1 cellular context compared by ENCODE assay signal in the genomic region with DNA sequence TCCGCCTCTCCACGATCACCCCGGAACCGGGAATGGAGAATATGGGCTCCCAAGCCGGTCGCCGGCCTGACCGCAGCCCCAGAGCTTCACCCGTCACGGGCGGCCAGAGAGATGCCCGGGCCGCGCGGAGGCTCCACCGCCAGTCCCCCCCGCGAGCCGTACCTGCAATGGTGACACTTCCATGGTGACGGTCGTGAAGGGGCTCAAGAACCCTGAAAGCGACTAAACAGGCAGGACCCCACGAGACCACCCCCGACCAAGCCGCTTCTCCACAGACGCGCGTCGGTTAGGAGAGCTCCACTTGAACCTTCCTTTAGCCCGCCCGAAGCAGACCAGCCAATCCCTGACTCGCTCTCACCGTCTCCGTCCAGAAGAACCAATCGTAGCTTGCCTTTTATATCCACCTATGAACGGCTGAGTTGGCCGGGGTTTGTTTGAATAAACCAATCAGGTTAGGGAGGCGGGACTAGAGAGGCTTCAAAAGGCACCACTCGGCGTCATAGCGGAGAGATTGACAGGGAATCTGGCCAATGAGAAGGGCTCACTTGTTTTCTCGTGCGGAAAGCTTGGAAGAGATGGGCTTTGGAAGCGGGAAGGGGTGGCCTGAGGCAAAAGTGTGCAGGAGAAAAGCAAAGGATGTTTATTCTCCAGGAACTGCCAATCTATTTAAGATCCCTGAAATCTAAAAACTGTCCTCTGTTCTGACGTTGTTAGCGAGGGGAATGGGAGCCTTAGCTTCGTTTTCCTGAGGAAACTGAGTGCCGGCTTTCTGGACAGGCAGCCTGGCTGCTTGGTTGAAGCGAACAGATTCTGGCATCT.
A peak's percentile ranks its signal among the peaks of the same experiment; 100 is the strongest.
TF ChIP-seq lines count a peak whose summit lies in the region.

A gene with protein sequence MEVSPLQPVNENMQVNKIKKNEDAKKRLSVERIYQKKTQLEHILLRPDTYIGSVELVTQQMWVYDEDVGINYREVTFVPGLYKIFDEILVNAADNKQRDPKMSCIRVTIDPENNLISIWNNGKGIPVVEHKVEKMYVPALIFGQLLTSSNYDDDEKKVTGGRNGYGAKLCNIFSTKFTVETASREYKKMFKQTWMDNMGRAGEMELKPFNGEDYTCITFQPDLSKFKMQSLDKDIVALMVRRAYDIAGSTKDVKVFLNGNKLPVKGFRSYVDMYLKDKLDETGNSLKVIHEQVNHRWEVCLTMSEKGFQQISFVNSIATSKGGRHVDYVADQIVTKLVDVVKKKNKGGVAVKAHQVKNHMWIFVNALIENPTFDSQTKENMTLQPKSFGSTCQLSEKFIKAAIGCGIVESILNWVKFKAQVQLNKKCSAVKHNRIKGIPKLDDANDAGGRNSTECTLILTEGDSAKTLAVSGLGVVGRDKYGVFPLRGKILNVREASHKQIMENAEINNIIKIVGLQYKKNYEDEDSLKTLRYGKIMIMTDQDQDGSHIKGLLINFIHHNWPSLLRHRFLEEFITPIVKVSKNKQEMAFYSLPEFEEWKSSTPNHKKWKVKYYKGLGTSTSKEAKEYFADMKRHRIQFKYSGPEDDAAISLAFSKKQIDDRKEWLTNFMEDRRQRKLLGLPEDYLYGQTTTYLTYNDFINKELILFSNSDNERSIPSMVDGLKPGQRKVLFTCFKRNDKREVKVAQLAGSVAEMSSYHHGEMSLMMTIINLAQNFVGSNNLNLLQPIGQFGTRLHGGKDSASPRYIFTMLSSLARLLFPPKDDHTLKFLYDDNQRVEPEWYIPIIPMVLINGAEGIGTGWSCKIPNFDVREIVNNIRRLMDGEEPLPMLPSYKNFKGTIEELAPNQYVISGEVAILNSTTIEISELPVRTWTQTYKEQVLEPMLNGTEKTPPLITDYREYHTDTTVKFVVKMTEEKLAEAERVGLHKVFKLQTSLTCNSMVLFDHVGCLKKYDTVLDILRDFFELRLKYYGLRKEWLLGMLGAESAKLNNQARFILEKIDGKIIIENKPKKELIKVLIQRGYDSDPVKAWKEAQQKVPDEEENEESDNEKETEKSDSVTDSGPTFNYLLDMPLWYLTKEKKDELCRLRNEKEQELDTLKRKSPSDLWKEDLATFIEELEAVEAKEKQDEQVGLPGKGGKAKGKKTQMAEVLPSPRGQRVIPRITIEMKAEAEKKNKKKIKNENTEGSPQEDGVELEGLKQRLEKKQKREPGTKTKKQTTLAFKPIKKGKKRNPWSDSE (N-terminal part only) (minus strand): TSS at position 288 of the 819 bp plus-strand sequence. CDS start 105 bp downstream, at position 183.

TF ChIP-seq in HepG2, 621 proteins besides CTCF, POLR2A, EP300 and RAD21 (continued from another document and continues in another):
- TF ChIP-seq ZNF569 (CRISPR knock-in tag; IDR thresholded peaks at IDR 0.05; ENCODE audit: borderline replicate concordance) (no peak), ZNF441 (CRISPR knock-in tag; IDR thresholded peaks at IDR 0.05; ENCODE audit: borderline replicate concordance) (peak; percentile 47; the same call in 1 of the 2 replicates), FOSL2 (CRISPR knock-in tag; IDR thresholded peaks at IDR 0.05) (no peak; the same call in 1 of the 2 replicates), FIP1L1 (IDR thresholded peaks at IDR 0.05; ENCODE audit: borderline replicate concordance, insufficient read depth, low read depth, low read length) (no peak), ZNF317 (CRISPR knock-in tag; IDR thresholded peaks at IDR 0.05) (no peak), ISX (CRISPR knock-in tag; conservative IDR thresholded peaks at IDR 0.05) (no peak), ZNF549 (CRISPR knock-in tag; IDR thresholded peaks at IDR 0.05) (no peak), FOXA1 (IDR thresholded peaks at IDR 0.05) (no peak), FOXA1 (CRISPR knock-in tag; IDR thresholded peaks at IDR 0.05) (peak; percentile 4; the same call in 1 of the 2 replicates), ZBTB1 (CRISPR knock-in tag; IDR thresholded peaks at IDR 0.05; ENCODE audit: borderline replicate concordance) (no peak), HDAC6 (IDR thresholded peaks at IDR 0.05; ENCODE audit: low read depth, low read length) (no peak), KAT8 (CRISPR knock-in tag; IDR thresholded peaks at IDR 0.05) (peak; percentile 14; the same call in 1 of the 2 replicates), ETV5 (CRISPR knock-in tag; IDR thresholded peaks at IDR 0.05; ENCODE audit: borderline replicate concordance) (peak; percentile 36), RNF2 (conservative IDR thresholded peaks at IDR 0.05; ENCODE audit: low read depth) (no peak; the same call in 1 of the 2 replicates), ZNF703 (CRISPR knock-in tag; IDR thresholded peaks at IDR 0.05; ENCODE audit: borderline replicate concordance) (no peak), POGZ (CRISPR knock-in tag; IDR thresholded peaks at IDR 0.05) (peak; percentile 82), RFX5 (IDR thresholded peaks at IDR 0.05; ENCODE audit: low read depth, low read length) (0 out of 2 replicates have a peak, but pooled peaks have one; percentile 10), SRSF1 (optimal IDR thresholded peaks at IDR 0.05; ENCODE audit: low read depth, low read length) (peak; percentile 53), ZKSCAN8 (CRISPR knock-in tag; IDR thresholded peaks at IDR 0.05; ENCODE audit: borderline replicate concordance) (no peak), MTA3 (CRISPR knock-in tag; IDR thresholded peaks at IDR 0.05) (no peak), ZNF776 (CRISPR knock-in tag; IDR thresholded peaks at IDR 0.05) (no peak), KMT2A (CRISPR knock-in tag; IDR thresholded peaks at IDR 0.05) (no peak; the same call in none of the 2 replicates), ZNF337 (CRISPR knock-in tag; IDR thresholded peaks at IDR 0.05; ENCODE audit: borderline replicate concordance, low read depth) (peak; percentile 50; the same call in 1 of the 2 replicates), SMAD9 (CRISPR knock-in tag; IDR thresholded peaks at IDR 0.05) (no peak), EZH2 (conservative IDR thresholded peaks at IDR 0.05; ENCODE audit: low read depth, low read length) (no peak)
- TF ChIP-seq, protein P1, sequence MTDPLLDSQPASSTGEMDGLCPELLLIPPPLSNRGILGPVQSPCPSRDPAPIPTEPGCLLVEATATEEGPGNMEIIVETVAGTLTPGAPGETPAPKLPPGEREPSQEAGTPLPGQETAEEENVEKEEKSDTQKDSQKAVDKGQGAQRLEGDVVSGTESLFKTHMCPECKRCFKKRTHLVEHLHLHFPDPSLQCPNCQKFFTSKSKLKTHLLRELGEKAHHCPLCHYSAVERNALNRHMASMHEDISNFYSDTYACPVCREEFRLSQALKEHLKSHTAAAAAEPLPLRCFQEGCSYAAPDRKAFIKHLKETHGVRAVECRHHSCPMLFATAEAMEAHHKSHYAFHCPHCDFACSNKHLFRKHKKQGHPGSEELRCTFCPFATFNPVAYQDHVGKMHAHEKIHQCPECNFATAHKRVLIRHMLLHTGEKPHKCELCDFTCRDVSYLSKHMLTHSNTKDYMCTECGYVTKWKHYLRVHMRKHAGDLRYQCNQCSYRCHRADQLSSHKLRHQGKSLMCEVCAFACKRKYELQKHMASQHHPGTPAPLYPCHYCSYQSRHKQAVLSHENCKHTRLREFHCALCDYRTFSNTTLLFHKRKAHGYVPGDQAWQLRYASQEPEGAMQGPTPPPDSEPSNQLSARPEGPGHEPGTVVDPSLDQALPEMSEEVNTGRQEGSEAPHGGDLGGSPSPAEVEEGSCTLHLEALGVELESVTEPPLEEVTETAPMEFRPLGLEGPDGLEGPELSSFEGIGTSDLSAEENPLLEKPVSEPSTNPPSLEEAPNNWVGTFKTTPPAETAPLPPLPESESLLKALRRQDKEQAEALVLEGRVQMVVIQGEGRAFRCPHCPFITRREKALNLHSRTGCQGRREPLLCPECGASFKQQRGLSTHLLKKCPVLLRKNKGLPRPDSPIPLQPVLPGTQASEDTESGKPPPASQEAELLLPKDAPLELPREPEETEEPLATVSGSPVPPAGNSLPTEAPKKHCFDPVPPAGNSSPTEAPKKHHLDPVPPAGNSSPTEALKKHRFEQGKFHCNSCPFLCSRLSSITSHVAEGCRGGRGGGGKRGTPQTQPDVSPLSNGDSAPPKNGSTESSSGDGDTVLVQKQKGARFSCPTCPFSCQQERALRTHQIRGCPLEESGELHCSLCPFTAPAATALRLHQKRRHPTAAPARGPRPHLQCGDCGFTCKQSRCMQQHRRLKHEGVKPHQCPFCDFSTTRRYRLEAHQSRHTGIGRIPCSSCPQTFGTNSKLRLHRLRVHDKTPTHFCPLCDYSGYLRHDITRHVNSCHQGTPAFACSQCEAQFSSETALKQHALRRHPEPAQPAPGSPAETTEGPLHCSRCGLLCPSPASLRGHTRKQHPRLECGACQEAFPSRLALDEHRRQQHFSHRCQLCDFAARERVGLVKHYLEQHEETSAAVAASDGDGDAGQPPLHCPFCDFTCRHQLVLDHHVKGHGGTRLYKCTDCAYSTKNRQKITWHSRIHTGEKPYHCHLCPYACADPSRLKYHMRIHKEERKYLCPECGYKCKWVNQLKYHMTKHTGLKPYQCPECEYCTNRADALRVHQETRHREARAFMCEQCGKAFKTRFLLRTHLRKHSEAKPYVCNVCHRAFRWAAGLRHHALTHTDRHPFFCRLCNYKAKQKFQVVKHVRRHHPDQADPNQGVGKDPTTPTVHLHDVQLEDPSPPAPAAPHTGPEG (CRISPR knock-in tag; IDR thresholded peaks at IDR 0.05) = no peak
- TF ChIP-seq, protein P2, sequence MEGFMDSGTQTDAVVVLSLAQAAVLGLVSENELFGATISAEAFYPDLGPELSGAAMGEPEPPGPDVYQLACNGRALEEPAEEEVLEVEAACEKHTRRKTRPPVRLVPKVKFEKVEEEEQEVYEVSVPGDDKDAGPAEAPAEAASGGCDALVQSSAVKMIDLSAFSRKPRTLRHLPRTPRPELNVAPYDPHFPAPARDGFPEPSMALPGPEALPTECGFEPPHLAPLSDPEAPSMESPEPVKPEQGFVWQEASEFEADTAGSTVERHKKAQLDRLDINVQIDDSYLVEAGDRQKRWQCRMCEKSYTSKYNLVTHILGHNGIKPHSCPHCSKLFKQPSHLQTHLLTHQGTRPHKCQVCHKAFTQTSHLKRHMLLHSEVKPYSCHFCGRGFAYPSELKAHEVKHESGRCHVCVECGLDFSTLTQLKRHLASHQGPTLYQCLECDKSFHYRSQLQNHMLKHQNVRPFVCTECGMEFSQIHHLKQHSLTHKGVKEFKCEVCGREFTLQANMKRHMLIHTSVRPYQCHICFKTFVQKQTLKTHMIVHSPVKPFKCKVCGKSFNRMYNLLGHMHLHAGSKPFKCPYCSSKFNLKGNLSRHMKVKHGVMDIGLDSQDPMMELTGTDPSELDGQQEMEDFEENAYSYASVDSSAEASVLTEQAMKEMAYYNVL (CRISPR knock-in tag; IDR thresholded peaks at IDR 0.05; ENCODE audit: borderline replicate concordance) = no peak
- TF ChIP-seq, protein P3, sequence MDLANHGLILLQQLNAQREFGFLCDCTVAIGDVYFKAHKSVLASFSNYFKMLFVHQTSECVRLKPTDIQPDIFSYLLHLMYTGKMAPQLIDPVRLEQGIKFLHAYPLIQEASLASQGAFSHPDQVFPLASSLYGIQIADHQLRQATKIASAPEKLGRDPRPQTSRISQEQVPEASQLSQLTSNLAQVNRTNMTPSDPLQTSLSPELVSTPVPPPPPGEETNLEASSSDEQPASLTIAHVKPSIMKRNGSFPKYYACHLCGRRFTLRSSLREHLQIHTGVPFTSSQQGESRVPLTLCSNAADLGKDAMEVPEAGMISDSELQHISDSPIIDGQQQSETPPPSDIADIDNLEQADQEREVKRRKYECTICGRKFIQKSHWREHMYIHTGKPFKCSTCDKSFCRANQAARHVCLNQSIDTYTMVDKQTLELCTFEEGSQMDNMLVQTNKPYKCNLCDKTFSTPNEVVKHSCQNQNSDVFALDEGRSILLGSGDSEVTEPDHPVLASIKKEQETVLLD (CRISPR knock-in tag; IDR thresholded peaks at IDR 0.05; ENCODE audit: low read depth) = no peak; the same call in 1 of the 2 replicates
- TF ChIP-seq, protein P4, sequence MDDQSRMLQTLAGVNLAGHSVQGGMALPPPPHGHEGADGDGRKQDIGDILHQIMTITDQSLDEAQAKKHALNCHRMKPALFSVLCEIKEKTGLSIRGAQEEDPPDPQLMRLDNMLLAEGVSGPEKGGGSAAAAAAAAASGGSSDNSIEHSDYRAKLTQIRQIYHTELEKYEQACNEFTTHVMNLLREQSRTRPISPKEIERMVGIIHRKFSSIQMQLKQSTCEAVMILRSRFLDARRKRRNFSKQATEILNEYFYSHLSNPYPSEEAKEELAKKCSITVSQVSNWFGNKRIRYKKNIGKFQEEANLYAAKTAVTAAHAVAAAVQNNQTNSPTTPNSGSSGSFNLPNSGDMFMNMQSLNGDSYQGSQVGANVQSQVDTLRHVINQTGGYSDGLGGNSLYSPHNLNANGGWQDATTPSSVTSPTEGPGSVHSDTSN (CRISPR knock-in tag; IDR thresholded peaks at IDR 0.05; ENCODE audit: borderline replicate concordance) = peak; percentile 96; the same call in 1 of the 2 replicates
- TF ChIP-seq, protein P5, sequence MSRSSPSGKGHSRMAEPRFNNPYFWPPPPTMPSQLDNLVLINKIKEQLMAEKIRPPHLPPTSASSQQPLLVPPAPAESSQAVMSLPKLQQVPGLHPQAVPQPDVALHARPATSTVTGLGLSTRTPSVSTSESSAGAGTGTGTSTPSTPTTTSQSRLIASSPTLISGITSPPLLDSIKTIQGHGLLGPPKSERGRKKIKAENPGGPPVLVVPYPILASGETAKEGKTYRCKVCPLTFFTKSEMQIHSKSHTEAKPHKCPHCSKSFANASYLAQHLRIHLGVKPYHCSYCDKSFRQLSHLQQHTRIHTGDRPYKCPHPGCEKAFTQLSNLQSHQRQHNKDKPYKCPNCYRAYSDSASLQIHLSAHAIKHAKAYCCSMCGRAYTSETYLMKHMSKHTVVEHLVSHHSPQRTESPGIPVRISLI (CRISPR knock-in tag; IDR thresholded peaks at IDR 0.05; ENCODE audit: borderline replicate concordance) = no peak
- TF ChIP-seq, protein P6, sequence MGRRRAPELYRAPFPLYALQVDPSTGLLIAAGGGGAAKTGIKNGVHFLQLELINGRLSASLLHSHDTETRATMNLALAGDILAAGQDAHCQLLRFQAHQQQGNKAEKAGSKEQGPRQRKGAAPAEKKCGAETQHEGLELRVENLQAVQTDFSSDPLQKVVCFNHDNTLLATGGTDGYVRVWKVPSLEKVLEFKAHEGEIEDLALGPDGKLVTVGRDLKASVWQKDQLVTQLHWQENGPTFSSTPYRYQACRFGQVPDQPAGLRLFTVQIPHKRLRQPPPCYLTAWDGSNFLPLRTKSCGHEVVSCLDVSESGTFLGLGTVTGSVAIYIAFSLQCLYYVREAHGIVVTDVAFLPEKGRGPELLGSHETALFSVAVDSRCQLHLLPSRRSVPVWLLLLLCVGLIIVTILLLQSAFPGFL (CRISPR knock-in tag; IDR thresholded peaks at IDR 0.05) = no peak
- TF ChIP-seq, protein P7, sequence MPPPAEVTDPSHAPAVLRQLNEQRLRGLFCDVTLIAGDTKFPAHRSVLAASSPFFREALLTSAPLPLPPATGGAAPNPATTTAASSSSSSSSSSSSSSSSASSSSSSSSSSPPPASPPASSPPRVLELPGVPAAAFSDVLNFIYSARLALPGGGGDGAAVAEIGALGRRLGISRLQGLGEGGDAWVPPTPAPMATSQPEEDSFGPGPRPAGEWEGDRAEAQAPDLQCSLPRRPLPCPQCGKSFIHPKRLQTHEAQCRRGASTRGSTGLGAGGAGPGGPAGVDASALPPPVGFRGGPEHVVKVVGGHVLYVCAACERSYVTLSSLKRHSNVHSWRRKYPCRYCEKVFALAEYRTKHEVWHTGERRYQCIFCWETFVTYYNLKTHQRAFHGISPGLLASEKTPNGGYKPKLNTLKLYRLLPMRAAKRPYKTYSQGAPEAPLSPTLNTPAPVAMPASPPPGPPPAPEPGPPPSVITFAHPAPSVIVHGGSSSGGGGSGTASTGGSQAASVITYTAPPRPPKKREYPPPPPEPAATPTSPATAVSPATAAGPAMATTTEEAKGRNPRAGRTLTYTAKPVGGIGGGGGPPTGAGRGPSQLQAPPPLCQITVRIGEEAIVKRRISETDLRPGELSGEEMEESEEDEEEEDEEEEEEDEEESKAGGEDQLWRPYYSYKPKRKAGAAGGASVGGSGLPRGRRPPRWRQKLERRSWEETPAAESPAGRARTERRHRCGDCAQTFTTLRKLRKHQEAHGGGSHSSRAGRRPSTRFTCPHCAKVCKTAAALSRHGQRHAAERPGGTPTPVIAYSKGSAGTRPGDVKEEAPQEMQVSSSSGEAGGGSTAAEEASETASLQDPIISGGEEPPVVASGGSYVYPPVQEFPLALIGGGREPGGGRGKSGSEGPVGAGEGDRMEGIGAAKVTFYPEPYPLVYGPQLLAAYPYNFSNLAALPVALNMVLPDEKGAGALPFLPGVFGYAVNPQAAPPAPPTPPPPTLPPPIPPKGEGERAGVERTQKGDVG (CRISPR knock-in tag; IDR thresholded peaks at IDR 0.05; ENCODE audit: borderline replicate concordance) = no peak
